In the genomic region with DNA sequence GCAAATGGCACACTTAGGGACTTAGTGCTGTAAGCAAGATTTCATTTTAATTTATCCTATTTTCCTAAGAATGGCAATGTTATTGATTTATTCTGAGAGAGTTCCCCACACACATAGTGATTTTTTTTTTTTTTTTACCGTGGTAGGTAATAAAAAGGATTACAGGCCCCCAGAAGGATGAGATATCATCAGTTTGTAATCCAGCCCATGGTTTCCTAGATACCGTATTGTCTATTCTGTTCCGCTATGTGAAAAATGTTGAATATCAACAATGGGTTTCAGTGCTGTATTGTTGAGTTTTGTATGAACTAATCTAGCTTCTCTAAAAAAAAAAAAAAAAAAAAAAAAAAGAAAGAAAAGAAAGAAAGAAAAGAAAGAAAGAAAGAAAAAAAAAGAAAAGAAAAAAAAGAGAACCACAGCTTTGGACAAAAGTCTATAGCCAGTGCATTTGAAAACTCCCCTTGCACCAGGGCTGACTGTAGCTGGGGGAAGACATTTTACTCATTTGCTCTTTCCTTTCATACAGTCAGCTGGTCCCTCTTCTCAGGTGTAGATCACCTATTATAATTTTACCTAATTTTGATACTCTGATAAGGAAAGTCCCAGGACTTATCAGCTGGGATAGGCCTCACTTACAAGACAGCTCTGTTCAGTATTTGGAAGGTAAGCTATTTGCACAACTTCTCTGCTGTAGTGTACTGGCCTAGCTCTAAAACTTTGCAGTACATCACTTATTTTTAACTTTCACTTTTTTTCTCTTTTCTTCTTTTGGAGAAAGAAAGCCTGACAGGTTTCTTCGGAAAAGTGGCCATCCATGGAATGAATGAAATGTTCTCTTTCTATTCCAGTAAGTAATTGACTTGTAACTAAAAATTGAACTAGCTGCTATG, we compare ENCODE assay signal across 22 cellular contexts.
DNase-seq lines count a peak whose midpoint lies in the region; ATAC-seq and TF ChIP-seq lines count a peak whose summit lies in the region.
"Had no signal": no experiment of that assay in that cellular context is flagged by ENCODE, and none has a peak within 500 bp of the region (broad histone marks: within the 10 kb centered on the region; RNA-seq: fewer than 3 reads in every experiment).

No MANE protein-coding gene starts in this region.

- DNase-seq in NCI-H2081 (lab: John Stamatoyannopoulos, UW), result peak; percentile 30 to 52
- no peak for DNase-seq in NCI-H2081 treated with DMSO at 0.1 percent for 48 hours (lab: John Stamatoyannopoulos, UW)
- peak; percentile 23 for DNase-seq in iPS-NIHi11 (ENCODE audit: low spot score)
- no peak for DNase-seq in Right ventricle myocardium inferior (ENCODE audit: missing footprints)
- DNase-seq in GM19240 (ENCODE audit: insufficient read length, low spot score), result no peak
- DNase-seq in lower leg skin (ENCODE audit: low spot score in 2 of 2), result no peak
- DNase-seq: activated CD4-positive, alpha-beta T cell treated with anti-CD3 and anti-CD28 coated beads, Interleukin-2, amount 50 U/mL, for 1 hour; foreskin melanocyte; KG1; naive thymus-derived CD4-positive, alpha-beta T cell; NCI-H2227 treated with DMSO at 0.1 percent for 48 hours; SHP77; small intestine; stimulated activated CD4-positive, alpha-beta T cell treated with anti-CD3 and anti-CD28 coated beads, Interleukin-4, amount 100 ng/mL, for 24 hours; T-helper 1 cell had no signal

- no peak overlapping the region for H3K4me3 ChIP-seq in lower leg skin (ENCODE audit: low read depth, poor library complexity, severe bottlenecking)
- H3K4me3 ChIP-seq: ascending aorta, coronary artery, lung, prostate gland, suprapubic skin had no signal

- H3K36me3 Mint-ChIP-seq in brain, result peaks cover 3% of the 10 kb centered on the region
- H3K36me3 Mint-ChIP-seq: naive thymus-derived CD4-positive, alpha-beta T cell had no signal

- no peaks in the 10 kb centered on the region for H3K27me3 Mint-ChIP-seq in brain
- H3K27me3 Mint-ChIP-seq: naive thymus-derived CD4-positive, alpha-beta T cell had no signal

- intact Hi-C loops in Right ventricle myocardium inferior (cut with DNase I) (no loop called here), lower leg skin (cut with DNase I; ENCODE audit: low total_unique reads) (no loop called here)

- no peaks in the 10 kb centered on the region for H3K9me3 Mint-ChIP-seq in brain
- H3K9me3 Mint-ChIP-seq: naive thymus-derived CD4-positive, alpha-beta T cell had no signal

- ATAC-seq in Right ventricle myocardium inferior, result no peak
- ATAC-seq: naive thymus-derived CD4-positive, alpha-beta T cell had no signal

- peak overlapping the region in 4 of 5 experiments; percentile 60 to 90 (median 78) for H3K27ac Mint-ChIP-seq in brain
- H3K27ac Mint-ChIP-seq: naive thymus-derived CD4-positive, alpha-beta T cell had no signal

- TF ChIP-seq CTCF in brain (conservative IDR thresholded peaks at IDR 0.05), result no peak
- TF ChIP-seq CTCF in lower leg skin (IDR thresholded peaks at IDR 0.05), result no peak

- H3K27ac ChIP-seq in temporal lobe (ENCODE audit: low read depth, low read length), result peak overlapping the region; percentile 77
- H3K27ac ChIP-seq: ascending aorta, coronary artery, prostate gland, suprapubic skin had no signal

- 71 to 72% methylated on average over 4 of the region's 4 CpGs for WGBS in lower leg skin, 2 donors

- peaks cover 63% of the 10 kb centered on the region for H3K4me1 Mint-ChIP-seq in brain
- H3K4me1 Mint-ChIP-seq: naive thymus-derived CD4-positive, alpha-beta T cell had no signal

- no peak for TF ChIP-seq POLR2A in lower leg skin (IDR thresholded peaks at IDR 0.05)

- H3K4me3 Mint-ChIP-seq in brain, result peak overlapping the region; percentile 68 to 80 (median 78)
- H3K4me3 Mint-ChIP-seq: naive thymus-derived CD4-positive, alpha-beta T cell had no signal

Comparison
In these comparisons a context has a peak if more than half of its experiments do, and no peak if none do; other contexts are left out.
1. DNase-seq: peak in NCI-H2081 (2 of 2) and iPS-NIHi11 (single experiment); none in NCI-H2081 treated with DMSO at 0.1 percent for 48 hours (single experiment), Right ventricle myocardium inferior (single experiment), GM19240 (single experiment) and lower leg skin (0 of 2).